ENCODE assay signal across 19 cellular contexts in genomic region chr1:2166695-2167094, GRCh38. TPM values are rescaled to one million over a fixed set of nuclear protein-coding genes. Genes with fewer than 3 reads are reported as not detected.
DNase-seq lines count a peak whose midpoint lies in the region; ATAC-seq and TF ChIP-seq lines count a peak whose summit lies in the region.
"Had no signal": no experiment of that assay in that cellular context is flagged by ENCODE, and none has a peak within 500 bp of the region (broad histone marks: within the 10 kb centered on the region; RNA-seq: fewer than 3 reads in every experiment).

No MANE protein-coding gene starts in this region.

- intact Hi-C loops in Right ventricle myocardium inferior (cut with DNase I), result no loop called here
- intact Hi-C loops in left ventricle myocardium inferior (cut with micrococcal nuclease), result no loop called here
- intact Hi-C loops in aorta (cut with DNase I), result no loop called here

- no peak overlapping the region for H4K8ac ChIP-seq in neuronal stem cell (ENCODE audit: low read depth, low read length)

- no peaks in the 10 kb centered on the region for H3K27me3 ChIP-seq in left ventricle myocardium inferior (ENCODE audit: low read depth)
- peaks cover 0 to 3% (median 0%) of the 10 kb centered on the region in 3 experiments for H3K27me3 ChIP-seq in neuronal stem cell (ENCODE audit: control insufficient read depth in 3 of 3, insufficient read depth in 3 of 3, low read depth in 1 of 3, low read length in 3 of 3)
- H3K27me3 ChIP-seq in aorta (ENCODE audit: control insufficient read depth in 1 of 2, insufficient read depth in 2 of 2, low read length in 1 of 2), result no peaks in the 10 kb centered on the region
- H3K27me3 ChIP-seq: BLaER1 had no signal

- no CpG with 5 or more reads among the region's 10 CpGs for WGBS in neuronal stem cell (ENCODE audit: extremely low coverage in 2 of 2, insufficient read length in 2 of 2, insufficient replicate concordance in 1 of 2), 2 donors
- 92 to 94% methylated on average over 10 of the region's 10 CpGs for WGBS in aorta, 2 donors

- H4K91ac ChIP-seq in neuronal stem cell (ENCODE audit: low read depth, low read length, poor library complexity), result no peak overlapping the region

- H3K27ac ChIP-seq in left ventricle myocardium inferior (replicated peaks) (no peak overlapping the region), neuronal stem cell (replicated peaks; ENCODE audit: low read length) (no peak overlapping the region), aorta (ENCODE audit: low read depth in 1 of 2, low read length in 2 of 2) (no peak overlapping the region)
- H3K27ac ChIP-seq: 22Rv1, BLaER1, C4-2B, GM23248 had no signal

- H2AFZ ChIP-seq in neuronal stem cell (ENCODE audit: low read length), result no peak overlapping the region
- H2AFZ ChIP-seq: GM23248 had no signal

- no peak overlapping the region for H3K4me2 ChIP-seq in neuronal stem cell (ENCODE audit: insufficient read depth, low read length, poor library complexity, severe bottlenecking)
- H3K4me2 ChIP-seq: BLaER1 had no signal

- no peak overlapping the region for H2BK120ac ChIP-seq in neuronal stem cell (ENCODE audit: low read depth, low read length)

- peak overlapping the region; percentile 68 for H3K9ac ChIP-seq in neuronal stem cell (ENCODE audit: low read depth, low read length, poor library complexity)
- H3K9ac ChIP-seq: BLaER1, GM23248 had no signal

- peak overlapping the region; percentile 92 for H3K14ac ChIP-seq in neuronal stem cell (ENCODE audit: low read length)

- ATAC-seq in Right ventricle myocardium inferior, result no peak
- ATAC-seq in aorta (ENCODE audit: low FRiP score), result peak; percentile 8
- ATAC-seq: CD8-positive, alpha-beta T cell; GM12878 had no signal

- DNase-seq in Right ventricle myocardium inferior (ENCODE audit: missing footprints) (peak; percentile 56), left ventricle myocardium inferior (no peak), neuronal stem cell (ENCODE audit: low spot score) (no peak), aorta (no peak), NCI-H2107 treated with DMSO at 0.1 percent for 48 hours (lab: John Stamatoyannopoulos, UW; ENCODE audit: unreplicated experiment) (no peak)
- DNase-seq in stimulated activated CD4-positive, alpha-beta T cell treated with anti-CD3 and anti-CD28 coated beads, Interleukin-12 subunit alpha, Interleukin-12 subunit beta, amount 100 ng/mL, for 4 hours, result no peak
- DNase-seq: CD4-positive, CD25-positive, alpha-beta regulatory T cell; CD8-positive, alpha-beta T cell; DMS 273 treated with DMSO at 0.1 percent for 48 hours; DMS79; EL; GDM1; GM23248; HFFc6 had no signal

- H3K36me3 ChIP-seq in left ventricle myocardium inferior, result no peaks in the 10 kb centered on the region
- peaks cover 0 to 4% of the 10 kb centered on the region in 2 donors for H3K36me3 ChIP-seq in neuronal stem cell (replicated peaks in 1 of 2; ENCODE audit: control insufficient read depth in 2 of 2, insufficient read depth in 2 of 2, low read length in 2 of 2)
- no peaks in the 10 kb centered on the region for H3K36me3 ChIP-seq in aorta (ENCODE audit: control insufficient read depth in 1 of 2, insufficient read depth in 2 of 2, low read length in 1 of 2)
- H3K36me3 ChIP-seq: HAP-1 had no signal

- TF ChIP-seq CTCF in left ventricle myocardium inferior (IDR thresholded peaks at IDR 0.05; ENCODE audit: borderline replicate concordance), result no peak

- peak overlapping the region; percentile 96 for H2AK5ac ChIP-seq in neuronal stem cell (ENCODE audit: low read depth, low read length)

- no peak overlapping the region for H2BK15ac ChIP-seq in neuronal stem cell (ENCODE audit: low read length)

- H3K9me3 ChIP-seq in left ventricle myocardium inferior (replicated peaks) (no peaks in the 10 kb centered on the region), neuronal stem cell (replicated peaks in 1 of 2; ENCODE audit: control insufficient read depth in 2 of 2, insufficient read depth in 1 of 2, low read depth in 1 of 2, low read length in 2 of 2) (peaks cover 9% of the 10 kb centered on the region in 2 donors), aorta (ENCODE audit: control insufficient read depth, low read length) (peaks cover 2% of the 10 kb centered on the region)
- H3K9me3 ChIP-seq: BLaER1, HAP-1 had no signal

- peak overlapping the region; percentile 98 for H3K23ac ChIP-seq in neuronal stem cell (ENCODE audit: low read depth, low read length, poor library complexity)

- H3K18ac ChIP-seq in neuronal stem cell (ENCODE audit: low read length), result peak overlapping the region; percentile 23

- H3K4me1 ChIP-seq in left ventricle myocardium inferior, result no peaks in the 10 kb centered on the region
- H3K4me1 ChIP-seq in neuronal stem cell (ENCODE audit: control insufficient read depth in 2 of 2, insufficient read depth in 1 of 2, low read depth in 1 of 2, low read length in 2 of 2), result no peaks in the 10 kb centered on the region
- H3K4me1 ChIP-seq in aorta (ENCODE audit: control insufficient read depth in 1 of 2, insufficient read depth in 2 of 2, low read length in 2 of 2), result no peaks in the 10 kb centered on the region
- H3K4me1 ChIP-seq: HAP-1 had no signal

- peak overlapping the region; percentile 49 for H2BK5ac ChIP-seq in neuronal stem cell (ENCODE audit: low read length)

- peaks cover 1% of the 10 kb centered on the region for H3K79me1 ChIP-seq in neuronal stem cell (ENCODE audit: low read depth, low read length)

- peak overlapping the region; percentile 31 for H2BK12ac ChIP-seq in neuronal stem cell (ENCODE audit: low read length)

- H3K4ac ChIP-seq in neuronal stem cell (ENCODE audit: low read length), result no peak overlapping the region

- H3K4me3 ChIP-seq in left ventricle myocardium inferior, result no peak overlapping the region
- H3K4me3 ChIP-seq in neuronal stem cell (ENCODE audit: low read length in 2 of 2), result no peak overlapping the region
- no peak overlapping the region for H3K4me3 ChIP-seq in aorta (ENCODE audit: low read length in 2 of 2)
- H3K4me3 ChIP-seq: BLaER1, GM12878, GM23248, HAP-1 had no signal

RNA-seq across cellular contexts. Expression of gene FAAP20, which starts 27.9 kb away (rescaled TPM):
- 43.9 TPM for total RNA-seq in Right ventricle myocardium inferior
- total RNA-seq in left ventricle myocardium inferior, result 37.0 TPM
- 108 TPM for polyA plus RNA-seq in neuronal stem cell (2013, experiment 1 of 2)
- polyA plus RNA-seq in neuronal stem cell (2013, experiment 2 of 2), result 108 TPM
- total RNA-seq in aorta, result 10 to 100 TPM; 49.0 to 59.9 TPM
- polyA plus RNA-seq in aorta, result 100 to 1,000 TPM in 1 of 2 donors, 10 to 100 TPM in 1; 61.2 to 124 TPM
